Comparison of ENCODE assay signal across 22 cellular contexts in genomic region chr7:144775735-144776134, GRCh38.
"Had no signal": no experiment of that assay in that cellular context is flagged by ENCODE, and none has a peak within 500 bp of the region (broad histone marks: within the 10 kb centered on the region; RNA-seq: fewer than 3 reads in every experiment).

No MANE protein-coding gene starts in this region.

- DNase-seq: central memory CD4-positive, alpha-beta T cell; dorsolateral prefrontal cortex; effector CD4-positive, alpha-beta T cell; foreskin fibroblast; gastrocnemius medialis; head of caudate nucleus; kidney; left lung; naive B cell; pancreas; right lobe of liver; small intestine; stimulated activated CD4-positive, alpha-beta T cell treated with anti-CD3 and anti-CD28 coated beads, Interleukin-15, amount 100 ng/mL, for 24 hours; stimulated activated CD4-positive, alpha-beta T cell treated with anti-CD3 and anti-CD28 coated beads, Interleukin-2, amount 100 ng/mL, for 48 hours; stimulated activated naive B cell treated with anti-CD40 and anti-IgM and Interleukin-4, amounts not matched to agents 10 μg/mL and 1 μg/mL and 100 μg/mL, for 72 hours; upper lobe of right lung; uterus had no signal

- H3K27ac Mint-ChIP-seq: stimulated activated naive B cell treated with anti-CD40 and anti-IgM and Interleukin-4, amounts not matched to agents 10 μg/mL and 1 μg/mL and 100 μg/mL, for 72 hours; stimulated activated naive CD8-positive, alpha-beta T cell treated with anti-CD3 and anti-CD28 coated beads, Interleukin-15, Interleukin-2, amounts not matched to agents 100 ng/mL and 50 ng/mL, for 24 hours had no signal

- H3K4me3 Mint-ChIP-seq: neural crest cell; stimulated activated naive B cell treated with anti-CD40 and anti-IgM and Interleukin-4, amounts not matched to agents 10 μg/mL and 1 μg/mL and 100 μg/mL, for 72 hours; stimulated activated naive CD8-positive, alpha-beta T cell treated with anti-CD3 and anti-CD28 coated beads, Interleukin-15, Interleukin-2, amounts not matched to agents 100 ng/mL and 50 ng/mL, for 24 hours had no signal

- H3K4me3 ChIP-seq: dorsolateral prefrontal cortex, gastrocnemius medialis, left lung, pancreas, right lobe of liver, thoracic aorta, tibial nerve, upper lobe of right lung, uterus had no signal

- ATAC-seq: gastrocnemius medialis; left lung; pancreas; stimulated activated naive B cell treated with anti-CD40 and anti-IgM and Interleukin-4, amounts not matched to agents 10 μg/mL and 1 μg/mL and 100 μg/mL, for 72 hours; upper lobe of right lung had no signal

- H3K9me3 Mint-ChIP-seq: neural crest cell; stimulated activated naive CD8-positive, alpha-beta T cell treated with anti-CD3 and anti-CD28 coated beads, Interleukin-15, Interleukin-2, amounts not matched to agents 100 ng/mL and 50 ng/mL, for 24 hours had no signal

- H3K9me3 ChIP-seq: gastrocnemius medialis, left lung, neutrophil, pancreas, right lobe of liver, thoracic aorta, tibial nerve, upper lobe of right lung, uterus had no signal

- H3K27me3 Mint-ChIP-seq: naive B cell; stimulated activated naive B cell treated with anti-CD40 and anti-IgM and Interleukin-4, amounts not matched to agents 10 μg/mL and 1 μg/mL and 100 μg/mL, for 72 hours; stimulated activated naive CD8-positive, alpha-beta T cell treated with anti-CD3 and anti-CD28 coated beads, Interleukin-15, Interleukin-2, amounts not matched to agents 100 ng/mL and 50 ng/mL, for 24 hours had no signal

- H3K27me3 ChIP-seq: dorsolateral prefrontal cortex, gastrocnemius medialis, left lung, neutrophil, pancreas, right lobe of liver, tibial nerve, upper lobe of right lung, uterus had no signal

- H3K27ac ChIP-seq: dorsolateral prefrontal cortex, gastrocnemius medialis, left lung, neutrophil, pancreas, right lobe of liver, thoracic aorta, tibial nerve, upper lobe of right lung, uterus had no signal

- H3K4me1 Mint-ChIP-seq: neural crest cell had no signal

- H3K4me1 ChIP-seq: gastrocnemius medialis, left lung, pancreas, right lobe of liver, tibial nerve, upper lobe of right lung, uterus had no signal

- H3K36me3 ChIP-seq: gastrocnemius medialis, left lung, neutrophil, pancreas, right lobe of liver, thoracic aorta, tibial nerve, upper lobe of right lung, uterus had no signal
